In genomic region chr2:110107092-110108079, GRCh38 we compare ENCODE assay signal across 1 cellular context.
TF ChIP-seq lines count a peak whose summit lies in the region.

No MANE protein-coding gene starts in this region.

TF ChIP-seq in IMR-90, 13 proteins besides CTCF, POLR2A, EP300 and RAD21:
- no peak for TF ChIP-seq FOS (IDR thresholded peaks at IDR 0.05; ENCODE audit: low read depth, low read length)
- no peak for TF ChIP-seq SMC3 (IDR thresholded peaks at IDR 0.05; ENCODE audit: low read depth, low read length)
- TF ChIP-seq, protein P1, sequence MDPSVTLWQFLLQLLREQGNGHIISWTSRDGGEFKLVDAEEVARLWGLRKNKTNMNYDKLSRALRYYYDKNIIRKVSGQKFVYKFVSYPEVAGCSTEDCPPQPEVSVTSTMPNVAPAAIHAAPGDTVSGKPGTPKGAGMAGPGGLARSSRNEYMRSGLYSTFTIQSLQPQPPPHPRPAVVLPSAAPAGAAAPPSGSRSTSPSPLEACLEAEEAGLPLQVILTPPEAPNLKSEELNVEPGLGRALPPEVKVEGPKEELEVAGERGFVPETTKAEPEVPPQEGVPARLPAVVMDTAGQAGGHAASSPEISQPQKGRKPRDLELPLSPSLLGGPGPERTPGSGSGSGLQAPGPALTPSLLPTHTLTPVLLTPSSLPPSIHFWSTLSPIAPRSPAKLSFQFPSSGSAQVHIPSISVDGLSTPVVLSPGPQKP (IDR thresholded peaks at IDR 0.05; ENCODE audit: borderline replicate concordance, low read depth, low read length) = no peak
- no peak for TF ChIP-seq CHD1 (IDR thresholded peaks at IDR 0.05; ENCODE audit: low read depth, low read length)
- TF ChIP-seq NFE2L2 (IDR thresholded peaks at IDR 0.05; ENCODE audit: low read depth, low read length) = no peak
- TF ChIP-seq, protein P2, sequence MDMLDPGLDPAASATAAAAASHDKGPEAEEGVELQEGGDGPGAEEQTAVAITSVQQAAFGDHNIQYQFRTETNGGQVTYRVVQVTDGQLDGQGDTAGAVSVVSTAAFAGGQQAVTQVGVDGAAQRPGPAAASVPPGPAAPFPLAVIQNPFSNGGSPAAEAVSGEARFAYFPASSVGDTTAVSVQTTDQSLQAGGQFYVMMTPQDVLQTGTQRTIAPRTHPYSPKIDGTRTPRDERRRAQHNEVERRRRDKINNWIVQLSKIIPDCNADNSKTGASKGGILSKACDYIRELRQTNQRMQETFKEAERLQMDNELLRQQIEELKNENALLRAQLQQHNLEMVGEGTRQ (IDR thresholded peaks at IDR 0.05; ENCODE audit: low read depth, low read length) = no peak
- TF ChIP-seq MXI1 (IDR thresholded peaks at IDR 0.05; ENCODE audit: borderline replicate concordance, low read depth, low read length) = no peak
- no peak for TF ChIP-seq MAFK (IDR thresholded peaks at IDR 0.05; ENCODE audit: low read depth, low read length)
